21 cellular contexts compared by ENCODE assay signal in genomic region chr3:38536686-38537085, GRCh38.
"Had no signal": no experiment of that assay in that cellular context is flagged by ENCODE, and none has a peak within 500 bp of the region (broad histone marks: within the 10 kb centered on the region; RNA-seq: fewer than 3 reads in every experiment).

No MANE protein-coding gene starts in this region.

- H3K27ac ChIP-seq: lower lobe of right lung, stomach, suprapubic skin, tibial nerve, VCaP had no signal

- H3K9me3 ChIP-seq: lower lobe of right lung, stomach, suprapubic skin, tibial nerve had no signal

- H3K4me1 ChIP-seq: lower lobe of right lung, stomach, suprapubic skin, tibial nerve had no signal

- DNase-seq: activated CD4-positive, alpha-beta T cell treated with anti-CD3 and anti-CD28 coated beads, Interleukin-2, amount 10 ng/mL, durations not matched to agents 7 days and 5 days; activated CD4-positive, CD25-positive, alpha-beta regulatory T cell treated with anti-CD3 and anti-CD28 coated beads, Interleukin-2, amount 50 U/mL, for 72 hours; activated effector memory CD4-positive, alpha-beta T cell treated with Interleukin-2 at 50 U/mL for 16 hours; activated naive CD4-positive, alpha-beta T cell treated with anti-CD3 and anti-CD28 coated beads for 36 hours; activated T-cell treated with anti-CD3 and anti-CD28 coated beads, Interleukin-2, amount 50 U/mL, for 72 hours; amygdala; cortex of kidney; islet precursor cell; left colon; lower lobe of right lung; mesendoderm; naive thymus-derived CD4-positive, alpha-beta T cell; occipital lobe; small intestine; stimulated activated CD4-positive, alpha-beta T cell treated with anti-CD3 and anti-CD28 coated beads, Interleukin-2, amount 100 ng/mL, for 24 hours; stomach had no signal

- H3K36me3 ChIP-seq: lower lobe of right lung, suprapubic skin had no signal

- H3K4me3 ChIP-seq: lower lobe of right lung, stomach, suprapubic skin, tibial nerve had no signal

- ATAC-seq: activated T-cell treated with anti-CD3 and anti-CD28 coated beads, Interleukin-2, amount 50 U/mL, for 72 hours; left colon; lower lobe of right lung; naive thymus-derived CD4-positive, alpha-beta T cell; sciatic nerve; stimulated activated memory B cell treated with anti-CD40 and anti-IgM and Interleukin-4, amounts not matched to agents 10 μg/mL and 1 μg/mL and 100 μg/mL, for 72 hours had no signal

- H3K27me3 ChIP-seq: stomach, suprapubic skin, tibial nerve had no signal
